Comparison of ENCODE assay signal across 1 cellular context in genomic region chr19:33143897-33144405, GRCh38.
TF ChIP-seq lines count a peak whose summit lies in the region.

No MANE protein-coding gene starts in this region.

TF ChIP-seq in HepG2, 621 proteins besides CTCF, POLR2A, EP300 and RAD21 (continued from another document and continues in another):
- TF ChIP-seq ZGPAT (CRISPR knock-in tag; IDR thresholded peaks at IDR 0.05) = peak; percentile 41; the same call in 1 of the 2 replicates
- no peak for TF ChIP-seq ZNF567 (CRISPR knock-in tag; IDR thresholded peaks at IDR 0.05; ENCODE audit: borderline replicate concordance)
- TF ChIP-seq ZBTB46 (CRISPR knock-in tag; IDR thresholded peaks at IDR 0.05; ENCODE audit: borderline replicate concordance) = no peak
- peak; percentile 65 for TF ChIP-seq TEAD3 (CRISPR knock-in tag; optimal IDR thresholded peaks at IDR 0.05; ENCODE audit: borderline replicate concordance)
- peak; percentile 40; the same call in 1 of the 2 replicates for TF ChIP-seq ZNF839 (CRISPR knock-in tag; IDR thresholded peaks at IDR 0.05; ENCODE audit: borderline replicate concordance)
- TF ChIP-seq GFI1 (CRISPR knock-in tag; IDR thresholded peaks at IDR 0.05; ENCODE audit: borderline replicate concordance) = no peak
- TF ChIP-seq ZNF512 (CRISPR knock-in tag; IDR thresholded peaks at IDR 0.05) = no peak
- TF ChIP-seq CCDC6 (CRISPR knock-in tag; IDR thresholded peaks at IDR 0.05) = 0 out of 2 replicates have a peak, but pooled peaks have one; percentile 60
- peak; percentile 74 for TF ChIP-seq ZNF501 (CRISPR knock-in tag; IDR thresholded peaks at IDR 0.05)
- TF ChIP-seq REXO4 (CRISPR knock-in tag; IDR thresholded peaks at IDR 0.05; ENCODE audit: borderline replicate concordance) = no peak
- TF ChIP-seq ZXDC (CRISPR knock-in tag; IDR thresholded peaks at IDR 0.05) = no peak
- no peak for TF ChIP-seq CERS6 (CRISPR knock-in tag; IDR thresholded peaks at IDR 0.05)
- TF ChIP-seq BORCS8-MEF2B (CRISPR knock-in tag; IDR thresholded peaks at IDR 0.05) = 0 out of 2 replicates have a peak, but pooled peaks have one; percentile 19
- no peak for TF ChIP-seq FLYWCH1 (CRISPR knock-in tag; IDR thresholded peaks at IDR 0.05)
- 0 out of 2 replicates have a peak, but pooled peaks have one; percentile 62 for TF ChIP-seq EEA1 (CRISPR knock-in tag; IDR thresholded peaks at IDR 0.05; ENCODE audit: borderline replicate concordance)
- no peak for TF ChIP-seq TBL1XR1 (IDR thresholded peaks at IDR 0.05; ENCODE audit: borderline replicate concordance, low read length, partially characterized antibody)
- TF ChIP-seq ZNF354B (CRISPR knock-in tag; IDR thresholded peaks at IDR 0.05) = no peak
- TF ChIP-seq ZNF468 (CRISPR knock-in tag; IDR thresholded peaks at IDR 0.05) = no peak
- TF ChIP-seq SMAD9 (CRISPR knock-in tag; IDR thresholded peaks at IDR 0.05) = no peak
- TF ChIP-seq MXD3 (CRISPR knock-in tag; IDR thresholded peaks at IDR 0.05) = peak; percentile 49; the same call in 1 of the 2 replicates
- peak; percentile 69 for TF ChIP-seq ZNF687 (CRISPR knock-in tag; IDR thresholded peaks at IDR 0.05)
- TF ChIP-seq RELA (CRISPR knock-in tag; IDR thresholded peaks at IDR 0.05) = no peak
- no peak for TF ChIP-seq RCOR2 (CRISPR knock-in tag; IDR thresholded peaks at IDR 0.05)
- peak; percentile 31 for TF ChIP-seq PHF5A (CRISPR knock-in tag; IDR thresholded peaks at IDR 0.05; ENCODE audit: low read depth, unreplicated experiment)
- no peak for TF ChIP-seq HDAC2 (CRISPR knock-in tag; IDR thresholded peaks at IDR 0.05)
- no peak for TF ChIP-seq MIER2 (CRISPR knock-in tag; IDR thresholded peaks at IDR 0.05)
- TF ChIP-seq MIXL1 (CRISPR knock-in tag; IDR thresholded peaks at IDR 0.05) = no peak
- no peak for TF ChIP-seq ZNF569 (CRISPR knock-in tag; IDR thresholded peaks at IDR 0.05; ENCODE audit: borderline replicate concordance)
- no peak for TF ChIP-seq PHB2 (IDR thresholded peaks at IDR 0.05; ENCODE audit: partially characterized antibody)
- TF ChIP-seq NCOA2 (CRISPR knock-in tag; IDR thresholded peaks at IDR 0.05) = no peak; the same call in 1 of the 2 replicates
- TF ChIP-seq SCMH1 (CRISPR knock-in tag; IDR thresholded peaks at IDR 0.05; ENCODE audit: borderline replicate concordance) = no peak
- peak; percentile 55 for TF ChIP-seq GABPB1 (CRISPR knock-in tag; IDR thresholded peaks at IDR 0.05)
- TF ChIP-seq CC2D1A (CRISPR knock-in tag; IDR thresholded peaks at IDR 0.05) = no peak
- TF ChIP-seq THAP11 (CRISPR knock-in tag; IDR thresholded peaks at IDR 0.05) = no peak
- TF ChIP-seq MAX (IDR thresholded peaks at IDR 0.05) = peak; percentile 10; the same call in 1 of the 2 replicates
- no peak for TF ChIP-seq ZNF691 (CRISPR knock-in tag; IDR thresholded peaks at IDR 0.05; ENCODE audit: borderline replicate concordance, low read depth)
- peak; percentile 62; the same call in 1 of the 2 replicates for TF ChIP-seq ZNF891 (CRISPR knock-in tag; IDR thresholded peaks at IDR 0.05)
- TF ChIP-seq MAZ (IDR thresholded peaks at IDR 0.05; ENCODE audit: borderline replicate concordance, low read depth, low read length) = 0 out of 2 replicates have a peak, but pooled peaks have one; percentile 35
- TF ChIP-seq MAZ (CRISPR knock-in tag; IDR thresholded peaks at IDR 0.05; ENCODE audit: low read depth) = no peak
- no peak for TF ChIP-seq HOXA7 (CRISPR knock-in tag; IDR thresholded peaks at IDR 0.05)
- TF ChIP-seq ZMYM2 (CRISPR knock-in tag; IDR thresholded peaks at IDR 0.05) = 0 out of 2 replicates have a peak, but pooled peaks have one; percentile 44
- no peak for TF ChIP-seq ZSCAN25 (CRISPR knock-in tag; IDR thresholded peaks at IDR 0.05)
- TF ChIP-seq CREM (IDR thresholded peaks at IDR 0.05) = no peak
- no peak for TF ChIP-seq CREM (CRISPR knock-in tag; IDR thresholded peaks at IDR 0.05)
- TF ChIP-seq TP53 (CRISPR knock-in tag; conservative IDR thresholded peaks at IDR 0.05) = no peak
- peak; percentile 74; the same call in 1 of the 2 replicates for TF ChIP-seq ELF3 (CRISPR knock-in tag; IDR thresholded peaks at IDR 0.05)
- TF ChIP-seq ZFX (CRISPR knock-in tag; IDR thresholded peaks at IDR 0.05; ENCODE audit: low read depth) = peak; percentile 63; the same call in 1 of the 2 replicates
- no peak for TF ChIP-seq ZNF576 (CRISPR knock-in tag; IDR thresholded peaks at IDR 0.05)
- TF ChIP-seq UBTF (CRISPR knock-in tag; IDR thresholded peaks at IDR 0.05) = peak; percentile 43; the same call in 1 of the 2 replicates
- TF ChIP-seq NR3C1 (CRISPR knock-in tag; IDR thresholded peaks at IDR 0.05) = no peak
